Comparison of ENCODE assay signal across 13 cellular contexts in the genomic region with DNA sequence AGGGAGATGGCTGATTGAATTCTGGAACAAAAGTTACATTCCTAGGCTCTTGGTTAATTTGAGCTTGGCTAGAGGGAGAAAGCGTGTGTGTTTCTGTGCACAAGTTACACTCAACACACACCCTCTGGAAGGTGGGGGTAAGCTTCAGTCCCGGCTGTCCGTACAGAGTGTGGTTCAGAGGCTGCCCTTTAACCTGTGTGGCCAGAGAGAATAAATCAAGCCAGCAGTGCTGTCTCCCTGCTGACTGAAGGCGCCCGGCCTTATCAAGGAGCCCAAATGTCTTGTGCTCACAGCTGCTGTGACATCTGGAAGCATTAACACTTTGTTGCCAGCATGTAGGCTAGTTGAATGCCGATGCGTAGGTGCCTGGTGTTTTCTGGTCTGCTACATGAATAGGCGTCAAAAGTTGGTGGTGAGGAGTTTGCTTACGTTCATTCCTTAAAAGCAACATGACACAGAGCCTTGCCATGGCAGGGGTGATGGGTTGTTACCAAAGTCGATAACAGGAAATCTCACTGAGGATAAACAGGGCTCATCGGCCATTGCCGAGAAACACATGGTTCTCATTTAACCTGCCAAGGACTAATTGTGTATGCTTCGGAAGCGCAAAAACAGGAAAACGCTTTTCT.
DNase-seq lines count a peak whose midpoint lies in the region; ATAC-seq and TF ChIP-seq lines count a peak whose summit lies in the region.
"Had no signal": no experiment of that assay in that cellular context is flagged by ENCODE, and none has a peak within 500 bp of the region (broad histone marks: within the 10 kb centered on the region; RNA-seq: fewer than 3 reads in every experiment).

No MANE protein-coding gene starts in this region.

- DNase-seq in fibroblast of the aortic adventitia (ENCODE audit: low read depth) (peak; percentile 70), mucosa of gallbladder (ENCODE audit: low spot score) (peak; percentile 47), tibial artery (peak; percentile 75 to 81), hepatic stellate cell (ENCODE audit: low spot score) (no peak)
- DNase-seq in activated CD8-positive, alpha-beta memory T cell treated with anti-CD3 and anti-CD28 coated beads, Interleukin-2, amount 50 U/mL, for 4 hours: no peak
- DNase-seq: anterior cingulate cortex, COR-L47, glutamatergic neuron, NCI-H69, occipital lobe had no signal

- H3K4me1 ChIP-seq in tibial artery: peaks cover 0 to 75% (median 37%) of the 10 kb centered on the region in 4 donors

- intact Hi-C loops in tibial artery (cut with DNase I; ENCODE audit: low total_unique reads): loop anchor here (10.0 kb wide), 1 partner anchor 49 kb away; no protein-coding TSS in a partner anchor

- H3K27ac ChIP-seq in tibial artery: peak overlapping the region; percentile 71 to 78

- no peaks in the 10 kb centered on the region for H3K9me3 ChIP-seq in tibial artery

- TF ChIP-seq CTCF in fibroblast of the aortic adventitia (IDR thresholded peaks at IDR 0.05; ENCODE audit: insufficient read depth, low read length) (no peak), tibial artery (IDR thresholded peaks at IDR 0.05) (no peak)

- H3K4me3 ChIP-seq in fibroblast of the aortic adventitia (ENCODE audit: low read depth, low read length) (no peak overlapping the region), tibial artery (no peak overlapping the region)

- H3K27me3 ChIP-seq in tibial artery: no peaks in the 10 kb centered on the region

- no peaks in the 10 kb centered on the region for H3K36me3 ChIP-seq in tibial artery

- ATAC-seq in SK-N-SH treated with all-trans-retinoic acid at 6 μM for 48 hours (peak; percentile 65), GM21381 (IDR thresholded peaks at IDR 0.05; ENCODE audit: unreplicated experiment) (no peak), HG03457 (IDR thresholded peaks at IDR 0.05; ENCODE audit: unreplicated experiment) (no peak)

TF ChIP-seq in SK-N-SH treated with all-trans-retinoic acid at 6 μM for 48 hours, 23 proteins besides CTCF, POLR2A, EP300 and RAD21:
- TF ChIP-seq, protein P1, sequence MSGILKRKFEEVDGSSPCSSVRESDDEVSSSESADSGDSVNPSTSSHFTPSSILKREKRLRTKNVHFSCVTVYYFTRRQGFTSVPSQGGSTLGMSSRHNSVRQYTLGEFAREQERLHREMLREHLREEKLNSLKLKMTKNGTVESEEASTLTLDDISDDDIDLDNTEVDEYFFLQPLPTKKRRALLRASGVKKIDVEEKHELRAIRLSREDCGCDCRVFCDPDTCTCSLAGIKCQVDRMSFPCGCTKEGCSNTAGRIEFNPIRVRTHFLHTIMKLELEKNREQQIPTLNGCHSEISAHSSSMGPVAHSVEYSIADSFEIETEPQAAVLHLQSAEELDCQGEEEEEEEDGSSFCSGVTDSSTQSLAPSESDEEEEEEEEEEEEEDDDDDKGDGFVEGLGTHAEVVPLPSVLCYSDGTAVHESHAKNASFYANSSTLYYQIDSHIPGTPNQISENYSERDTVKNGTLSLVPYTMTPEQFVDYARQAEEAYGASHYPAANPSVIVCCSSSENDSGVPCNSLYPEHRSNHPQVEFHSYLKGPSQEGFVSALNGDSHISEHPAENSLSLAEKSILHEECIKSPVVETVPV (CRISPR knock-in tag; IDR thresholded peaks at IDR 0.05): no peak
- TF ChIP-seq, protein P2, sequence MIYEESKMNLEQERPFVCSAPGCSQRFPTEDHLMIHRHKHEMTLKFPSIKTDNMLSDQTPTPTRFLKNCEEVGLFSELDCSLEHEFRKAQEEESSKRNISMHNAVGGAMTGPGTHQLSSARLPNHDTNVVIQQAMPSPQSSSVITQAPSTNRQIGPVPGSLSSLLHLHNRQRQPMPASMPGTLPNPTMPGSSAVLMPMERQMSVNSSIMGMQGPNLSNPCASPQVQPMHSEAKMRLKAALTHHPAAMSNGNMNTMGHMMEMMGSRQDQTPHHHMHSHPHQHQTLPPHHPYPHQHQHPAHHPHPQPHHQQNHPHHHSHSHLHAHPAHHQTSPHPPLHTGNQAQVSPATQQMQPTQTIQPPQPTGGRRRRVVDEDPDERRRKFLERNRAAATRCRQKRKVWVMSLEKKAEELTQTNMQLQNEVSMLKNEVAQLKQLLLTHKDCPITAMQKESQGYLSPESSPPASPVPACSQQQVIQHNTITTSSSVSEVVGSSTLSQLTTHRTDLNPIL (CRISPR knock-in tag; IDR thresholded peaks at IDR 0.05; ENCODE audit: low read depth): no peak
- TF ChIP-seq TCF4 (CRISPR knock-in tag; IDR thresholded peaks at IDR 0.05; ENCODE audit: borderline replicate concordance) (peak; percentile 90), ZFP30 (CRISPR knock-in tag; IDR thresholded peaks at IDR 0.05) (no peak), ZNF565 (CRISPR knock-in tag; conservative IDR thresholded peaks at IDR 0.05; ENCODE audit: low read depth) (no peak), CSDC2 (CRISPR knock-in tag; IDR thresholded peaks at IDR 0.05) (no peak), GLIS3 (CRISPR knock-in tag; IDR thresholded peaks at IDR 0.05) (no peak), SNAI2 (CRISPR knock-in tag; IDR thresholded peaks at IDR 0.05) (no peak), TOX (CRISPR knock-in tag; IDR thresholded peaks at IDR 0.05; ENCODE audit: borderline replicate concordance) (peak; percentile 57), RARB (CRISPR knock-in tag; IDR thresholded peaks at IDR 0.05) (peak; percentile 25; the same call in 1 of the 2 replicates), PPARA (CRISPR knock-in tag; IDR thresholded peaks at IDR 0.05; ENCODE audit: borderline replicate concordance) (no peak), BACH2 (CRISPR knock-in tag; IDR thresholded peaks at IDR 0.05; ENCODE audit: borderline replicate concordance) (no peak), ESRRG (CRISPR knock-in tag; IDR thresholded peaks at IDR 0.05) (no peak), ZNF8 (CRISPR knock-in tag; IDR thresholded peaks at IDR 0.05) (no peak), ZC3H10 (CRISPR knock-in tag; IDR thresholded peaks at IDR 0.05) (no peak), TSHZ2 (CRISPR knock-in tag; IDR thresholded peaks at IDR 0.05) (peak; percentile 61; the same call in 1 of the 2 replicates)
- TF ChIP-seq, protein P3, sequence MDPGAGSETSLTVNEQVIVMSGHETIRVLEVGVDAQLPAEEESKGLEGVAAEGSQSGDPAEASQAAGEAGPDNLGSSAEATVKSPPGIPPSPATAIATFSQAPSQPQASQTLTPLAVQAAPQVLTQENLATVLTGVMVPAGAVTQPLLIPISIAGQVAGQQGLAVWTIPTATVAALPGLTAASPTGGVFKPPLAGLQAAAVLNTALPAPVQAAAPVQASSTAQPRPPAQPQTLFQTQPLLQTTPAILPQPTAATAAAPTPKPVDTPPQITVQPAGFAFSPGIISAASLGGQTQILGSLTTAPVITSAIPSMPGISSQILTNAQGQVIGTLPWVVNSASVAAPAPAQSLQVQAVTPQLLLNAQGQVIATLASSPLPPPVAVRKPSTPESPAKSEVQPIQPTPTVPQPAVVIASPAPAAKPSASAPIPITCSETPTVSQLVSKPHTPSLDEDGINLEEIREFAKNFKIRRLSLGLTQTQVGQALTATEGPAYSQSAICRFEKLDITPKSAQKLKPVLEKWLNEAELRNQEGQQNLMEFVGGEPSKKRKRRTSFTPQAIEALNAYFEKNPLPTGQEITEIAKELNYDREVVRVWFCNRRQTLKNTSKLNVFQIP (CRISPR knock-in tag; IDR thresholded peaks at IDR 0.05; ENCODE audit: borderline replicate concordance, low read depth): no peak

Comparison
In these comparisons a context has a peak if more than half of its experiments do, and no peak if none do; other contexts are left out.
1. DNase-seq: peak in fibroblast of the aortic adventitia (single experiment), mucosa of gallbladder (single experiment) and tibial artery (2 of 2); none in activated CD8-positive, alpha-beta memory T cell treated with anti-CD3 and anti-CD28 coated beads, Interleukin-2, amount 50 U/mL, for 4 hours (single experiment) and hepatic stellate cell (single experiment).